Comparison of ENCODE assay signal across 27 cellular contexts in the genomic region with DNA sequence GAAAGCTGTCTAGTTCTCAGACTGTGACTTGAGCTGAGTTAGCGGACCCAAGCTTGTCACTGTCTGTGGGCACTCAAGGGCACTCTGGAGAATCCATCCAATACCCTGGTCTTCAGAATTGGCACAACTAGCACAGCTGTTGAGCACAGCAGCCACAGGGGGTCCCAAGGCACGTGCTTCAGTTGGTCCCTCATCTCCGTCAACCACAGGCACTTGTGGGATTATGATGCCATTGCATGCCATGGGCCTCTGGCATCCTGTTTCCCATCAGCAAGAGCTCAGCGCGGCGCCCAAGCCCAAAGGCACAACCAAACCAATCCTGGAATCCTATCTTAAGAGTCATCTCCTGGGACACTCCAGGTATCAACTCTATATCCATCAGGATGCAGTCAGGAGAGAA. TPM values are rescaled to one million over a fixed set of nuclear protein-coding genes. Genes with fewer than 3 reads are reported as not detected.
DNase-seq lines count a peak whose midpoint lies in the region; ATAC-seq, FAIRE-seq and TF ChIP-seq lines count a peak whose summit lies in the region.
"Had no signal": no experiment of that assay in that cellular context is flagged by ENCODE, and none has a peak within 500 bp of the region (broad histone marks: within the 10 kb centered on the region; RNA-seq: fewer than 3 reads in every experiment).

No MANE protein-coding gene starts in this region.

- H3K9ac ChIP-seq in BLaER1 treated with 17β-estradiol and CSF1 and Interleukin-3, amounts not matched to agents 10 nM and 100 nM, result peak overlapping the region; percentile 7 to 62 (median 33); a peak in 16 of 22 replicates

- 74 to 89% (median 82%) methylated on average over 6 of the region's 6 CpGs for WGBS in adrenal gland, 4 donors

- H3K4me1 Mint-ChIP-seq in nephron, result peaks cover 33% of the 10 kb centered on the region

- TF ChIP-seq CTCF in adrenal gland (IDR thresholded peaks at IDR 0.05), result no peak
- no peak for TF ChIP-seq CTCF in nephron (IDR thresholded peaks at IDR 0.05; ENCODE audit: unreplicated experiment in 3 of 3)

- ATAC-seq in GM18498 (IDR thresholded peaks at IDR 0.05; ENCODE audit: unreplicated experiment), result no peak
- ATAC-seq in GM21423 (IDR thresholded peaks at IDR 0.05; ENCODE audit: unreplicated experiment), result no peak
- ATAC-seq: activated CD4-positive, CD25-positive, alpha-beta regulatory T cell treated with anti-CD3 and anti-CD28 coated beads, Interleukin-2, amount 50 U/mL, for 24 hours; naive thymus-derived CD4-positive, alpha-beta T cell had no signal

- H3K36me3 Mint-ChIP-seq in nephron (ENCODE audit: low read depth), result peaks cover 28% of the 10 kb centered on the region

- H3K9me3 ChIP-seq in BLaER1 treated with 17β-estradiol and CSF1 and Interleukin-3, amounts not matched to agents 10 nM and 100 nM (replicated peaks in 1 of 11), result no peaks in the 10 kb centered on the region
- H3K9me3 ChIP-seq in adrenal gland (replicated peaks in 1 of 3), result no peaks in the 10 kb centered on the region
- H3K9me3 ChIP-seq: esophagus muscularis mucosa, spleen had no signal

- H3K27ac Mint-ChIP-seq in nephron, result peak overlapping the region in 2 of 3 experiments; percentile 61 to 82
- H3K27ac Mint-ChIP-seq: progenitor cell of endocrine pancreas had no signal

- peak overlapping the region; percentile 46 to 96 (median 65) for H3K4me2 ChIP-seq in BLaER1 treated with 17β-estradiol and CSF1 and Interleukin-3, amounts not matched to agents 10 nM and 100 nM

- no peak for TF ChIP-seq POLR2A in GM12891 (IDR thresholded peaks at IDR 0.05; ENCODE audit: low read depth, low read length)
- TF ChIP-seq POLR2A in adrenal gland (IDR thresholded peaks at IDR 0.05), result no peak

- no peak overlapping the region for H3K4me3 Mint-ChIP-seq in nephron
- H3K4me3 Mint-ChIP-seq: IgD-negative memory B cell; naive thymus-derived CD4-positive, alpha-beta T cell had no signal

- H4K20me1 ChIP-seq in BLaER1 treated with 17β-estradiol and CSF1 and Interleukin-3, amounts not matched to agents 10 nM and 100 nM, result peaks cover 0 to 13% (median 0%) of the 10 kb centered on the region in 11 experiments; a peak in 5 of 22 replicates

- peak overlapping the region in 9 of 11 experiments; percentile 43 to 75 (median 62); a peak in 18 of 22 replicates for H3K27ac ChIP-seq in BLaER1 treated with 17β-estradiol and CSF1 and Interleukin-3, amounts not matched to agents 10 nM and 100 nM
- H3K27ac ChIP-seq in adrenal gland, result peak overlapping the region in 3 of 5 donors; percentile 52 to 89 (median 67)

- H3K4me3 ChIP-seq in BLaER1 treated with 17β-estradiol and CSF1 and Interleukin-3, amounts not matched to agents 10 nM and 100 nM, result no peak overlapping the region
- H3K4me3 ChIP-seq in adrenal gland, result no peak overlapping the region
- H3K4me3 ChIP-seq in H7 (ENCODE audit: insufficient read depth, low read depth, low read length), result no peak overlapping the region
- H3K4me3 ChIP-seq: esophagus muscularis mucosa, spleen had no signal

- no peaks in the 10 kb centered on the region for H3K27me3 Mint-ChIP-seq in nephron (ENCODE audit: low read depth)
- H3K27me3 Mint-ChIP-seq: IgD-negative memory B cell; naive thymus-derived CD4-positive, alpha-beta T cell; progenitor cell of endocrine pancreas had no signal

- no peaks in the 10 kb centered on the region for H3K9me3 Mint-ChIP-seq in nephron
- H3K9me3 Mint-ChIP-seq: IgD-negative memory B cell; naive thymus-derived CD4-positive, alpha-beta T cell had no signal

- H3K36me3 ChIP-seq in BLaER1 treated with 17β-estradiol and CSF1 and Interleukin-3, amounts not matched to agents 10 nM and 100 nM, result peaks cover 28 to 77% (median 38%) of the 10 kb centered on the region in 11 experiments
- H3K36me3 ChIP-seq in adrenal gland (replicated peaks in 1 of 2) (peaks cover 0 to 11% of the 10 kb centered on the region in 2 donors), H7 (replicated peaks; ENCODE audit: control insufficient read depth, insufficient read depth, low read length) (peaks cover 12% of the 10 kb centered on the region)

- H3K4me1 ChIP-seq in BLaER1 treated with 17β-estradiol and CSF1 and Interleukin-3, amounts not matched to agents 10 nM and 100 nM, result peaks cover 48 to 78% (median 69%) of the 10 kb centered on the region in 10 experiments
- peaks cover 15 to 33% of the 10 kb centered on the region in 2 donors for H3K4me1 ChIP-seq in adrenal gland (replicated peaks in 1 of 2)

- H3K27me3 ChIP-seq in BLaER1 treated with 17β-estradiol and CSF1 and Interleukin-3, amounts not matched to agents 10 nM and 100 nM, result no peaks in the 10 kb centered on the region
- H3K27me3 ChIP-seq in adrenal gland (no peaks in the 10 kb centered on the region), H7 (ENCODE audit: control insufficient read depth, insufficient read depth, low read length) (no peaks in the 10 kb centered on the region)
- H3K27me3 ChIP-seq: esophagus muscularis mucosa, spleen had no signal

- DNase-seq in GM12891 (ENCODE audit: insufficient read length, low spot score), result no peak
- no peak for DNase-seq in adrenal gland
- no peak for DNase-seq in H7
- DNase-seq in activated CD4-positive, alpha-beta T cell treated with anti-CD3 and anti-CD28 coated beads for 4 hours, result no peak
- DNase-seq: activated effector memory CD4-positive, alpha-beta T cell treated with anti-CD3 and anti-CD28 coated beads, Interleukin-2, amount 50 U/mL, for 16 hours; amniotic stem cell; cerebellar nuclear complex; effector CD8-positive, alpha-beta T cell; naive thymus-derived CD4-positive, alpha-beta T cell; NCI-H2081 treated with DMSO at 0.1 percent for 48 hours; NCI-H526 treated with DMSO at 0.1 percent for 48 hours; spleen had no signal

- intact Hi-C loops in adrenal gland (cut with DNase I), result no loop called here

- no peak for FAIRE-seq in GM12891 (lab: Jason Lieb, UNC)
- FAIRE-seq: D721Med, GM18507, H1 had no signal

TF ChIP-seq in GM12891, 5 proteins besides CTCF, POLR2A, EP300 and RAD21:
- TF ChIP-seq POLR2AphosphoS5 (IDR thresholded peaks at IDR 0.05; ENCODE audit: low read depth, low read length), result 0 out of 2 replicates have a peak, but pooled peaks have one; percentile 1
- no peak for TF ChIP-seq POU2F2 (IDR thresholded peaks at IDR 0.05; ENCODE audit: low read depth, low read length)

RNA-seq across cellular contexts. Expression of a gene that starts 3.7 kb away (rescaled TPM):
- 0.15 TPM for polyA plus RNA-seq in GM12891 (2012; ENCODE audit: low read depth, missing spikeins)
- 1 to 10 TPM in 6 of 8 donors, under 1 TPM in 2; 0.30 to 5.5 (median 2.0) TPM for total RNA-seq in adrenal gland
- 1 to 10 TPM in 2 of 3 donors, under 1 TPM in 1; 0.15 to 3.5 (median 1.2) TPM for polyA plus RNA-seq in adrenal gland
- 1.9 and 5.3 TPM in 2 replicates for total RNA-seq in H7 (2014; rRNA removed; shearing (Covaris generic))
- total RNA-seq: SK-MEL-5 had no signal

RNA-seq across cellular contexts. Expression of a gene that starts 8.8 kb away (rescaled TPM):
- polyA plus RNA-seq in GM12891 (2012; ENCODE audit: low read depth, missing spikeins), result 30.1 TPM
- total RNA-seq in adrenal gland, result 10 to 100 TPM; 35.5 to 60.9 (median 47.8) TPM
- polyA plus RNA-seq in adrenal gland, result 10 to 100 TPM; 30.7 to 50.1 (median 45.3) TPM
- 80.0 and 96.0 TPM in 2 replicates for total RNA-seq in H7 (2014; rRNA removed; shearing (Covaris generic))

RNA-seq across cellular contexts. Expression of a gene that starts 12.0 kb away (rescaled TPM):
- polyA plus RNA-seq in GM12891 (2012; ENCODE audit: low read depth, missing spikeins), result not detected
- total RNA-seq in adrenal gland, result not detected
- polyA plus RNA-seq in adrenal gland, result under 1 TPM in 1 of 3 donors, not detected in 2; 0.10 TPM
- total RNA-seq in H7 (2014; rRNA removed; shearing (Covaris generic)), result not detected in 2 replicates
- total RNA-seq: esophagus muscularis mucosa; glomerular endothelial cell; H1; lung microvascular endothelial cell; naive thymus-derived CD4-positive, alpha-beta T cell; progenitor cell of endocrine pancreas; SK-MEL-5; temporal lobe had no signal
- polyA plus RNA-seq: H1; IgD-negative memory B cell; naive thymus-derived CD4-positive, alpha-beta T cell; spleen had no signal

RNA-seq across cellular contexts. Expression of a gene that starts 33.3 kb away (rescaled TPM):
- polyA plus RNA-seq in GM12891 (2012; ENCODE audit: low read depth, missing spikeins), result 84.2 TPM
- total RNA-seq in adrenal gland, result 100 to 1,000 TPM in 5 of 8 donors, 10 to 100 TPM in 3; 51.8 to 294 (median 116) TPM
- polyA plus RNA-seq in adrenal gland, result 10 to 100 TPM; 17.6 to 44.3 (median 30.4) TPM
- total RNA-seq in H7 (2014; rRNA removed; shearing (Covaris generic)), result 36.0 and 53.1 TPM in 2 replicates

RNA-seq across cellular contexts. Expression of a gene that starts 33.7 kb away (rescaled TPM):
- polyA plus RNA-seq in GM12891 (2012; ENCODE audit: low read depth, missing spikeins), result 95.3 TPM
- 10 to 100 TPM; 18.8 to 73.7 (median 28.9) TPM for total RNA-seq in adrenal gland
- polyA plus RNA-seq in adrenal gland, result 10 to 100 TPM in 2 of 3 donors, 1 to 10 TPM in 1; 4.2 to 38.7 (median 18.4) TPM
- 79.6 and 83.0 TPM in 2 replicates for total RNA-seq in H7 (2014; rRNA removed; shearing (Covaris generic))
